In the genomic region with DNA sequence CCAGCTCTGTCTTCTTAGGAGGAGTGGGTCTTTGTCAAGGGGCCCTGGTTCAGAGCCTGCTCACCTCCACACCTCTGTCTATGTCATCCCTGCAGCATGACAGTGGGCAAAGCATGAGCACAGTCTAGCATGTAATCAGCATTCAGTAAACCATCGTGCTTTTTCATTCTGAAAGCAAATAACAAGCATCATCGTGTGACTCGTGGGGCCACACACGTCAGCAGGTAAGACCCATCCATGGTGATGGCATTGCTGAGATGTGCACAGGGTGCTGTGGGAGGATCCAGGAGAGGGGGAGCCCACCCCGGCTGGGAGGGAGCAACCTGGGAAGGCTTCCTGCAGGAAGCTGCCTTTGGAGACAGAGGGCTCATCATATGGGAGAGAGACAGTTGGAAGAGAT, we compare ENCODE assay signal across 14 cellular contexts.
"Had no signal": no experiment of that assay in that cellular context is flagged by ENCODE, and none has a peak within 500 bp of the region (broad histone marks: within the 10 kb centered on the region; RNA-seq: fewer than 3 reads in every experiment).

No MANE protein-coding gene starts in this region.

- H3K27ac ChIP-seq: cardiac muscle cell, esophagus squamous epithelium, tibial artery had no signal

- DNase-seq: activated CD4-positive, CD25-positive, alpha-beta regulatory T cell treated with anti-CD3 and anti-CD28 coated beads, Interleukin-2, amount 50 U/mL, for 72 hours; activated T-cell treated with anti-CD3 and anti-CD28 coated beads, Interleukin-2, amount 50 U/mL, for 1 hour; esophagus squamous epithelium; foreskin fibroblast; glutamatergic neuron; left colon; mammary epithelial cell; naive thymus-derived CD4-positive, alpha-beta T cell; SHP77; stimulated activated CD4-positive, alpha-beta T cell treated with anti-CD3 and anti-CD28 coated beads, Interleukin-4, amount 100 ng/mL, for 4 hours; tibial artery had no signal

- H3K27me3 ChIP-seq: cardiac muscle cell, esophagus squamous epithelium, tibial artery had no signal

- H3K4me3 ChIP-seq: cardiac muscle cell, esophagus squamous epithelium, tibial artery had no signal

- FAIRE-seq: colon had no signal

- ATAC-seq: left colon; naive thymus-derived CD4-positive, alpha-beta T cell; SK-N-SH treated with all-trans-retinoic acid at 6 μM for 48 hours had no signal

- H3K36me3 ChIP-seq: cardiac muscle cell, esophagus squamous epithelium, tibial artery had no signal

- H3K9me3 ChIP-seq: esophagus squamous epithelium, tibial artery had no signal
